Comparison of ENCODE assay signal across 9 cellular contexts in the genomic region with DNA sequence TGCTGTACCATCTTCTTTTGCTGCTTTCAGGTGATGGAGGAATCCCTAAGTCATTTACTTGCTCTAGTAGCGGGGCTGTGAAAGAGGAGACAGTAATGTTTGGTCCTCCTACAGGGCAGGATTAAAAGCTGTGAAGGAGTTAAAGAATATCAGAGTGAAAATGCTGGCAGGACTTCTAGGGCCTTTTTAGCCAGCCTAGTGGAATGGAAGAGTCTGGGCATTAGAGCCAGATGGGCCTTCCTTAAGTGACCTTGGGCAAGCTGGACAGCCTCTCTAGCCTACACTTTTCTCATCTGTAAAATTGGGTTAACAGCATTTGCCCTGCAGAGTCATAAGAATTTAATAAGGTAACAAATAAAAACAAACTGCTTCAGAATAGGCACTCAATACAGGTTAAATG.
A peak's percentile ranks its signal among the peaks of the same experiment; 100 is the strongest.
DNase-seq lines count a peak whose midpoint lies in the region; ATAC-seq and TF ChIP-seq lines count a peak whose summit lies in the region.
"Had no signal": no experiment of that assay in that cellular context is flagged by ENCODE, and none has a peak within 500 bp of the region (broad histone marks: within the 10 kb centered on the region; RNA-seq: fewer than 3 reads in every experiment).

No MANE protein-coding gene starts in this region.

- TF ChIP-seq CTCF in PC-9 (conservative IDR thresholded peaks at IDR 0.05) (no peak), esophagus squamous epithelium (IDR thresholded peaks at IDR 0.05) (no peak), neural cell (IDR thresholded peaks at IDR 0.05; ENCODE audit: poor library complexity, severe bottlenecking) (no peak), upper lobe of right lung (IDR thresholded peaks at IDR 0.05) (no peak)

- DNase-seq in PC-9 = no peak
- DNase-seq in esophagus squamous epithelium (lab: John Stamatoyannopoulos, UW) = no peak
- DNase-seq in upper lobe of right lung = no peak
- no peak for DNase-seq in GM03348 (ENCODE audit: low spot score)
- DNase-seq in NCI-H446 treated with DMSO at 0.1 percent for 48 hours (lab: John Stamatoyannopoulos, UW) = no peak
- DNase-seq: activated CD4-positive, alpha-beta T cell treated with anti-CD3 and anti-CD28 coated beads for 4 hours had no signal

- H4K20me1 ChIP-seq in PC-9 (ENCODE audit: insufficient read depth) (no peaks in the 10 kb centered on the region), neural cell (ENCODE audit: insufficient read depth) (no peaks in the 10 kb centered on the region)

- H3F3A ChIP-seq in PC-9 (ENCODE audit: insufficient read depth, low read depth) (peaks cover 52% of the 10 kb centered on the region), neural cell (ENCODE audit: insufficient read depth, low read length, poor library complexity, severe bottlenecking) (peaks cover 9% of the 10 kb centered on the region)

- H3K9me3 ChIP-seq in PC-9 (ENCODE audit: insufficient read depth, low read depth) (no peaks in the 10 kb centered on the region), esophagus squamous epithelium (no peaks in the 10 kb centered on the region), neural cell (ENCODE audit: low read length) (no peaks in the 10 kb centered on the region), upper lobe of right lung (no peaks in the 10 kb centered on the region)

- H3K9ac ChIP-seq in neural cell (ENCODE audit: low read length) = no peak overlapping the region

- H3K9me2 ChIP-seq in PC-9 (ENCODE audit: insufficient read depth) (no peaks in the 10 kb centered on the region), neural cell (ENCODE audit: insufficient read depth, low read length) (no peaks in the 10 kb centered on the region)

- no peak for TF ChIP-seq EP300 in neural cell (conservative IDR thresholded peaks at IDR 0.05; ENCODE audit: poor library complexity, severe bottlenecking)

- TF ChIP-seq RAD21 in neural cell (conservative IDR thresholded peaks at IDR 0.05) = no peak

- CTCF ChIA-PET in PC-9 (lab: Charles Lee) = no interaction called here

- H3K36me3 ChIP-seq in PC-9 (ENCODE audit: low read depth) (no peaks in the 10 kb centered on the region), esophagus squamous epithelium (no peaks in the 10 kb centered on the region), neural cell (ENCODE audit: insufficient read depth, low read length) (no peaks in the 10 kb centered on the region), upper lobe of right lung (no peaks in the 10 kb centered on the region)

- no TSS peak for BruUV-seq in PC-9 (replicated peaks; lab: Mats Ljungman, UMichigan)

- WGBS in esophagus squamous epithelium, 2 donors = 56 to 71% methylated on average over 1 of the region's 1 CpG

- TF ChIP-seq POLR2A in esophagus squamous epithelium (IDR thresholded peaks at IDR 0.05) = no peak

- H3K79me2 ChIP-seq in PC-9 (ENCODE audit: low read depth) = peaks cover 95% of the 10 kb centered on the region
- peaks cover 56% of the 10 kb centered on the region for H3K79me2 ChIP-seq in neural cell (replicated peaks; ENCODE audit: insufficient read depth, low read length)

- H3K27me3 ChIP-seq in PC-9 (ENCODE audit: insufficient read depth, low read depth) (no peaks in the 10 kb centered on the region), esophagus squamous epithelium (no peaks in the 10 kb centered on the region), neural cell (ENCODE audit: insufficient read depth, low read depth, low read length) (no peaks in the 10 kb centered on the region), upper lobe of right lung (no peaks in the 10 kb centered on the region)

- H2AFZ ChIP-seq in PC-9 (no peak overlapping the region), neural cell (ENCODE audit: low read depth, low read length) (no peak overlapping the region)

- POLR2A ChIA-PET in PC-9 (lab: Charles Lee; ENCODE audit: unreplicated experiment) = interaction anchor here (0.7 kb wide), 1 partner anchor 17 kb away, joined by 7 read pairs; no protein-coding TSS in a partner anchor

- H3K4me1 ChIP-seq in PC-9 (replicated peaks; ENCODE audit: insufficient read depth) = peaks cover 58% of the 10 kb centered on the region
- H3K4me1 ChIP-seq in esophagus squamous epithelium = peaks cover 24 to 99% (median 75%) of the 10 kb centered on the region in 3 donors
- peaks cover 40% of the 10 kb centered on the region for H3K4me1 ChIP-seq in upper lobe of right lung

- intact Hi-C loops in PC-9 (cut with micrococcal nuclease; ENCODE audit: unreplicated experiment) (loop anchor here (2.0 kb wide), 1 partner anchor 77 kb away; no protein-coding TSS in a partner anchor), esophagus squamous epithelium (cut with DNase I) (no loop called here), upper lobe of right lung (cut with DNase I) (loop anchor here (10.0 kb wide), 2 partner anchors 159 to 289 kb away; no protein-coding TSS in a partner anchor)

- H3K27ac ChIP-seq in PC-9 (peak overlapping the region; percentile 80), esophagus squamous epithelium (peak overlapping the region; percentile 79 to 95 (median 90)), neural cell (ENCODE audit: low read length) (peak overlapping the region; percentile 57), upper lobe of right lung (peak overlapping the region; percentile 81)

- peak overlapping the region; percentile 78 for H3K4me2 ChIP-seq in PC-9
- peak overlapping the region; percentile 66 for H3K4me2 ChIP-seq in neural cell (ENCODE audit: low read length)

- no peak for ATAC-seq in upper lobe of right lung
- ATAC-seq in HG02973 (IDR thresholded peaks at IDR 0.05; ENCODE audit: unreplicated experiment) = no peak
- ATAC-seq: stimulated activated effector memory CD8-positive, alpha-beta T cell treated with anti-CD3 and anti-CD28 coated beads, Interleukin-12 subunit alpha, Interleukin-12 subunit beta, amount 100 ng/mL, for 72 hours had no signal

- H3K4me3 ChIP-seq in PC-9 = peak overlapping the region; percentile 46; the same call in 1 of the 2 replicates
- peak overlapping the region in 3 of 4 donors; percentile 38 to 62 (median 43) for H3K4me3 ChIP-seq in esophagus squamous epithelium
- peak overlapping the region; percentile 67 for H3K4me3 ChIP-seq in neural cell (ENCODE audit: low read length)
- H3K4me3 ChIP-seq in upper lobe of right lung = peak overlapping the region; percentile 56

TF ChIP-seq in neural cell, 6 proteins besides CTCF, POLR2A, EP300 and RAD21:
- TF ChIP-seq SMC3 (conservative IDR thresholded peaks at IDR 0.05; ENCODE audit: poor library complexity) = no peak
- no peak for TF ChIP-seq EZH2 (IDR thresholded peaks at IDR 0.05; ENCODE audit: borderline replicate concordance, insufficient read depth, low read length, poor library complexity, severe bottlenecking)
- TF ChIP-seq POLR2AphosphoS5 (IDR thresholded peaks at IDR 0.05) = no peak
- TF ChIP-seq MXI1 (conservative IDR thresholded peaks at IDR 0.05; ENCODE audit: poor library complexity, severe bottlenecking) = no peak
- TF ChIP-seq, protein P1, sequence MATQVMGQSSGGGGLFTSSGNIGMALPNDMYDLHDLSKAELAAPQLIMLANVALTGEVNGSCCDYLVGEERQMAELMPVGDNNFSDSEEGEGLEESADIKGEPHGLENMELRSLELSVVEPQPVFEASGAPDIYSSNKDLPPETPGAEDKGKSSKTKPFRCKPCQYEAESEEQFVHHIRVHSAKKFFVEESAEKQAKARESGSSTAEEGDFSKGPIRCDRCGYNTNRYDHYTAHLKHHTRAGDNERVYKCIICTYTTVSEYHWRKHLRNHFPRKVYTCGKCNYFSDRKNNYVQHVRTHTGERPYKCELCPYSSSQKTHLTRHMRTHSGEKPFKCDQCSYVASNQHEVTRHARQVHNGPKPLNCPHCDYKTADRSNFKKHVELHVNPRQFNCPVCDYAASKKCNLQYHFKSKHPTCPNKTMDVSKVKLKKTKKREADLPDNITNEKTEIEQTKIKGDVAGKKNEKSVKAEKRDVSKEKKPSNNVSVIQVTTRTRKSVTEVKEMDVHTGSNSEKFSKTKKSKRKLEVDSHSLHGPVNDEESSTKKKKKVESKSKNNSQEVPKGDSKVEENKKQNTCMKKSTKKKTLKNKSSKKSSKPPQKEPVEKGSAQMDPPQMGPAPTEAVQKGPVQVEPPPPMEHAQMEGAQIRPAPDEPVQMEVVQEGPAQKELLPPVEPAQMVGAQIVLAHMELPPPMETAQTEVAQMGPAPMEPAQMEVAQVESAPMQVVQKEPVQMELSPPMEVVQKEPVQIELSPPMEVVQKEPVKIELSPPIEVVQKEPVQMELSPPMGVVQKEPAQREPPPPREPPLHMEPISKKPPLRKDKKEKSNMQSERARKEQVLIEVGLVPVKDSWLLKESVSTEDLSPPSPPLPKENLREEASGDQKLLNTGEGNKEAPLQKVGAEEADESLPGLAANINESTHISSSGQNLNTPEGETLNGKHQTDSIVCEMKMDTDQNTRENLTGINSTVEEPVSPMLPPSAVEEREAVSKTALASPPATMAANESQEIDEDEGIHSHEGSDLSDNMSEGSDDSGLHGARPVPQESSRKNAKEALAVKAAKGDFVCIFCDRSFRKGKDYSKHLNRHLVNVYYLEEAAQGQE (IDR thresholded peaks at IDR 0.05; ENCODE audit: borderline replicate concordance) = no peak
- no peak for TF ChIP-seq TAF1 (IDR thresholded peaks at IDR 0.05; ENCODE audit: low read depth)
